1 cellular context compared by ENCODE assay signal in genomic region chr14:32006267-32007110, GRCh38.
TF ChIP-seq lines count a peak whose summit lies in the region.

No MANE protein-coding gene starts in this region.

TF ChIP-seq in SK-N-SH treated with all-trans-retinoic acid at 6 μM for 48 hours, 23 proteins besides CTCF, POLR2A, EP300 and RAD21 (continued from another document):
- TF ChIP-seq POU6F1 (CRISPR knock-in tag; IDR thresholded peaks at IDR 0.05; ENCODE audit: borderline replicate concordance, low read depth) (no peak), ZFP30 (CRISPR knock-in tag; IDR thresholded peaks at IDR 0.05) (no peak)
